9 cellular contexts compared by ENCODE assay signal in genomic region chr14:77641207-77641533, GRCh38. TPM values are rescaled to one million over a fixed set of nuclear protein-coding genes. Genes with fewer than 3 reads are reported as not detected.
DNase-seq lines count a peak whose midpoint lies in the region; ATAC-seq, FAIRE-seq and TF ChIP-seq lines count a peak whose summit lies in the region.
"Had no signal": no experiment of that assay in that cellular context is flagged by ENCODE, and none has a peak within 500 bp of the region (broad histone marks: within the 10 kb centered on the region; RNA-seq: fewer than 3 reads in every experiment).

No MANE protein-coding gene starts in this region.

- no peaks in the 10 kb centered on the region for H3K36me3 ChIP-seq in sigmoid colon

- 21 to 42% methylated on average over 7 of the region's 7 CpGs for WGBS in sigmoid colon, 2 donors

- peak overlapping the region; percentile 72 to 76 (median 75) for H3K27ac ChIP-seq in sigmoid colon

- no peaks in the 10 kb centered on the region for H3K9me3 ChIP-seq in sigmoid colon

- peak; percentile 73 for FAIRE-seq in GM19239 (lab: Jason Lieb, UNC)

- DNase-seq in GM19239 (ENCODE audit: insufficient read length, low spot score) (no peak), dermis blood vessel endothelial cell (peak; percentile 9), sigmoid colon (no peak), RPMI8226 (no peak), omental fat pad (ENCODE audit: low spot score) (no peak), NCI-H524 treated with DMSO at 0.1 percent for 48 hours (lab: John Stamatoyannopoulos, UW) (no peak)
- DNase-seq in activated CD8-positive, alpha-beta memory T cell treated with anti-CD3 and anti-CD28 coated beads for 24 hours = no peak
- DNase-seq: NCI-H1092 treated with DMSO at 0.1 percent for 48 hours had no signal

- TF ChIP-seq CTCF in sigmoid colon (IDR thresholded peaks at IDR 0.05) (no peak), omental fat pad (IDR thresholded peaks at IDR 0.05) (no peak)

- H3K4me1 ChIP-seq in sigmoid colon = peaks cover 0 to 18% (median 12%) of the 10 kb centered on the region in 4 donors

- intact Hi-C loops in sigmoid colon (cut with DNase I) = loop anchor here (10.0 kb wide), 1 partner anchor 164 kb away; the partner anchor contains the start of gene ADCK1

- TF ChIP-seq EP300 in sigmoid colon (IDR thresholded peaks at IDR 0.05) = no peak

- peak overlapping the region in 3 of 4 donors; percentile 48 to 49 (median 48) for H3K4me3 ChIP-seq in sigmoid colon

- no peaks in the 10 kb centered on the region for H3K27me3 ChIP-seq in sigmoid colon

- ATAC-seq in HG03460 (IDR thresholded peaks at IDR 0.05; ENCODE audit: unreplicated experiment) = peak; percentile 36
- ATAC-seq in omental fat pad (ENCODE audit: low FRiP score) = no peak

- TF ChIP-seq POLR2A in sigmoid colon (IDR thresholded peaks at IDR 0.05) = no peak

RNA-seq across cellular contexts. Expression of gene SPTLC2, which starts 24.7 kb away (rescaled TPM):
- total RNA-seq in dermis blood vessel endothelial cell (104 and 143 TPM in 2 replicates), sigmoid colon (10 to 100 TPM; 12.4 to 16.5 (median 15.5) TPM), omental fat pad (10 to 100 TPM; 23.5 to 73.6 (median 52.3) TPM)
- polyA plus RNA-seq in sigmoid colon = 10 to 100 TPM in 1 of 3 donors, 1 to 10 TPM in 2; 2.8 to 27.6 (median 3.0) TPM
